In the genomic region with DNA sequence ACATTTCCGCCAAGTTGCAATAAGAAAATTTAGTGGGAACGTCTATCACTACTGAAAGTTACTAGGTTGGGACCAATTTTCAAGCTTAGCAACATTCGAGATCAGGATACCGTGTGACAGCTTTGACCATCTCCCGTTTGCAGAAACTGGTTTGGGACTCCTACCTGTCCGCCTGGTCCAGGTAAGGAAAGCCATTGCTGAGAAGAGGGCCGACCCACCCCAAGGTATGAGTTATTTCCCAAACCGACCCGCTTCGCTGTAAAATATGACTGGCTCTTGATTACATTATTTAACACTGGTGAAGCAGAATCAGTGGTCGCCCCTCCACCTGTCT, we compare ENCODE assay signal across 8 cellular contexts. TPM values are rescaled to one million over a fixed set of nuclear protein-coding genes. Genes with fewer than 3 reads are reported as not detected.
DNase-seq lines count a peak whose midpoint lies in the region; ATAC-seq, FAIRE-seq and TF ChIP-seq lines count a peak whose summit lies in the region.

No MANE protein-coding gene starts in this region.

- no peaks in the 10 kb centered on the region for H3K9me3 ChIP-seq in muscle layer of duodenum (ENCODE audit: control insufficient read depth in 1 of 2, low read length in 2 of 2)

- H3K27me3 ChIP-seq in bronchial epithelial cell (ENCODE audit: control insufficient read depth, insufficient read depth, low read length): no peaks in the 10 kb centered on the region
- no peaks in the 10 kb centered on the region for H3K27me3 ChIP-seq in muscle layer of duodenum (ENCODE audit: low read depth, low read length)

- H3K4me3 ChIP-seq in AG09309 (ENCODE audit: control insufficient read depth, low read depth, low read length): peak overlapping the region; percentile 82
- peak overlapping the region; percentile 92 for H3K4me3 ChIP-seq in bronchial epithelial cell (ENCODE audit: low read depth, low read length)
- peak overlapping the region; percentile 78 to 86 for H3K4me3 ChIP-seq in muscle layer of duodenum (ENCODE audit: low read depth in 1 of 2, low read length in 2 of 2)

- H3K4me1 ChIP-seq in muscle layer of duodenum (ENCODE audit: control insufficient read depth in 1 of 2, insufficient read depth in 2 of 2, low read length in 2 of 2): peaks cover 0 to 13% of the 10 kb centered on the region in 2 donors

- H3K27me3 Mint-ChIP-seq in HFFc6 (ENCODE audit: insufficient read depth): no peaks in the 10 kb centered on the region; the same call in none of the 2 replicates

- peak overlapping the region; percentile 98 for H3K27ac Mint-ChIP-seq in HFFc6

- TF ChIP-seq CTCF in AG09309 (IDR thresholded peaks at IDR 0.05; ENCODE audit: control insufficient read depth, insufficient read depth, low read depth, low read length, missing control alignments) (no peak), HFFc6 (IDR thresholded peaks at IDR 0.05) (no peak), bronchial epithelial cell (IDR thresholded peaks at IDR 0.05; ENCODE audit: insufficient read depth, low read length, severe bottlenecking) (no peak)

- H3K4me1 Mint-ChIP-seq in HFFc6 (ENCODE audit: low read depth): peaks cover 29% of the 10 kb centered on the region

- in situ Hi-C loops in KBM-7 (cut with MboI; ENCODE audit: low pct_unique_long_range_greater_than_20kb, low sequenced_read_pairs): no loop called here

- DNase-seq in AG09309 (ENCODE audit: low read depth): no peak
- no peak for DNase-seq in HFFc6
- DNase-seq in bronchial epithelial cell (ENCODE audit: low read depth): no peak
- no peak for DNase-seq in KBM-7

- peak overlapping the region; percentile 96 for H3K27ac ChIP-seq in muscle layer of duodenum (ENCODE audit: low read length)

- H3K9me3 Mint-ChIP-seq in HFFc6: no peaks in the 10 kb centered on the region

- H3K4me3 Mint-ChIP-seq in HFFc6: peak overlapping the region; percentile 98

- H3K36me3 Mint-ChIP-seq in HFFc6 (ENCODE audit: low read depth): no peaks in the 10 kb centered on the region

- H3K36me3 ChIP-seq in bronchial epithelial cell (ENCODE audit: control insufficient read depth, insufficient read depth, low read length) (no peaks in the 10 kb centered on the region), muscle layer of duodenum (ENCODE audit: control insufficient read depth in 1 of 2, insufficient read depth in 2 of 2, low read length in 2 of 2) (no peaks in the 10 kb centered on the region)

- ATAC-seq in GM21825 (IDR thresholded peaks at IDR 0.05; ENCODE audit: unreplicated experiment) (no peak), GM18873 (IDR thresholded peaks at IDR 0.05; ENCODE audit: low FRiP score, unreplicated experiment) (no peak), GM21576 (IDR thresholded peaks at IDR 0.05; ENCODE audit: unreplicated experiment) (no peak)

- no peak for FAIRE-seq in bronchial epithelial cell (lab: Jason Lieb, UNC)

RNA-seq across cellular contexts. Expression of gene DNAI7, which starts 0.3 kb away (rescaled TPM):
- under 1 TPM in 4 of 6 experiments, not detected in 2; 0.16 to 0.48 (median 0.30) TPM for total RNA-seq in HFFc6 (2021; fragmentation: NEBNext Ultra II Directional; extraction: Animal tissue kit (Norgen Biotek cat#: 25700))
- total RNA-seq in bronchial epithelial cell: 0.13 TPM in 1 of 2 replicates, not detected in the other

RNA-seq across cellular contexts. Expression of gene ETFRF1, which starts 0.3 kb away (rescaled TPM):
- 10 to 100 TPM; 19.1 to 29.2 (median 25.7) TPM for total RNA-seq in HFFc6 (2021; fragmentation: NEBNext Ultra II Directional; extraction: Animal tissue kit (Norgen Biotek cat#: 25700))
- 7.9 and 10.8 TPM in 2 replicates for total RNA-seq in bronchial epithelial cell

RNA-seq across cellular contexts. Expression of gene KRAS, which starts 56.0 kb away (rescaled TPM):
- total RNA-seq in HFFc6 (2021; fragmentation: NEBNext Ultra II Directional; extraction: Animal tissue kit (Norgen Biotek cat#: 25700)): 10 to 100 TPM; 15.9 to 20.5 (median 18.0) TPM
- 15.5 and 27.1 TPM in 2 replicates for total RNA-seq in bronchial epithelial cell
